1 cellular context compared by ENCODE assay signal in the genomic region with DNA sequence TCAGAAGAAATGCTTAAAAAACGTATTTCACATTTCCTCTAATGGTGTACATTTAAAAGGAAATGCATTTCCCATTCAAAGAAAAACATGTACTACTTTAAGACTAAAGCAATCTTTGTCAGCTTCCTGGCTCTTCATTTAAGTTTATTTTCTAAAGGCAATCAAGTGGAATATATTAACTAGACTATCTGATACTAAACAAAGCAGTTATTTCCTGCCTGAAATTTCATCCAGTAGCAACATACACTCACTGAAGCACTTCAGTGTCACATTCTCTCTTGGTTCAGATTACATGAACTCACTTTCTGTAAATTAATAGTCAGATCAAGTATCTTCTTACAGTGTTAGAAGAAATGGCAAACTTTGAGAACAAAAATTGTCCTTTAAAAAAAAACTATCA.
TF ChIP-seq lines count a peak whose summit lies in the region.

No MANE protein-coding gene starts in this region.

TF ChIP-seq in HEK293, 187 proteins besides CTCF, POLR2A, EP300 and RAD21 (continued from another document and continues in another):
- TF ChIP-seq, protein P1, sequence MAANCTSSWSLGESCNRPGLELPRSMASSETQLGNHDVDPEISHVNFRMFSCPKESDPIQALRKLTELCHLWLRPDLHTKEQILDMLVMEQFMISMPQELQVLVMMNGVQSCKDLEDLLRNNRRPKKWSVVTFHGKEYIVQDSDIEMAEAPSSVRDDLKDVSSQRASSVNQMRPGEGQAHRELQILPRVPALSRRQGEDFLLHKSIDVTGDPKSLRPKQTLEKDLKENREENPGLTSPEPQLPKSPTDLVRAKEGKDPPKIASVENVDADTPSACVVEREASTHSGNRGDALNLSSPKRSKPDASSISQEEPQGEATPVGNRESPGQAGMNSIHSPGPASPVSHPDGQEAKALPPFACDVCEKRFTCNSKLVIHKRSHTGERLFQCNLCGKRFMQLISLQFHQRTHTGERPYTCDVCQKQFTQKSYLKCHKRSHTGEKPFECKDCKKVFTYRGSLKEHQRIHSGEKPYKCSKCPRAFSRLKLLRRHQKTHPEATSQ (tag by site-specific recombination; IDR thresholded peaks at IDR 0.05), result no peak
- TF ChIP-seq ZNF214 (tag by site-specific recombination; IDR thresholded peaks at IDR 0.05; ENCODE audit: borderline replicate concordance), result no peak
- TF ChIP-seq, protein P2, sequence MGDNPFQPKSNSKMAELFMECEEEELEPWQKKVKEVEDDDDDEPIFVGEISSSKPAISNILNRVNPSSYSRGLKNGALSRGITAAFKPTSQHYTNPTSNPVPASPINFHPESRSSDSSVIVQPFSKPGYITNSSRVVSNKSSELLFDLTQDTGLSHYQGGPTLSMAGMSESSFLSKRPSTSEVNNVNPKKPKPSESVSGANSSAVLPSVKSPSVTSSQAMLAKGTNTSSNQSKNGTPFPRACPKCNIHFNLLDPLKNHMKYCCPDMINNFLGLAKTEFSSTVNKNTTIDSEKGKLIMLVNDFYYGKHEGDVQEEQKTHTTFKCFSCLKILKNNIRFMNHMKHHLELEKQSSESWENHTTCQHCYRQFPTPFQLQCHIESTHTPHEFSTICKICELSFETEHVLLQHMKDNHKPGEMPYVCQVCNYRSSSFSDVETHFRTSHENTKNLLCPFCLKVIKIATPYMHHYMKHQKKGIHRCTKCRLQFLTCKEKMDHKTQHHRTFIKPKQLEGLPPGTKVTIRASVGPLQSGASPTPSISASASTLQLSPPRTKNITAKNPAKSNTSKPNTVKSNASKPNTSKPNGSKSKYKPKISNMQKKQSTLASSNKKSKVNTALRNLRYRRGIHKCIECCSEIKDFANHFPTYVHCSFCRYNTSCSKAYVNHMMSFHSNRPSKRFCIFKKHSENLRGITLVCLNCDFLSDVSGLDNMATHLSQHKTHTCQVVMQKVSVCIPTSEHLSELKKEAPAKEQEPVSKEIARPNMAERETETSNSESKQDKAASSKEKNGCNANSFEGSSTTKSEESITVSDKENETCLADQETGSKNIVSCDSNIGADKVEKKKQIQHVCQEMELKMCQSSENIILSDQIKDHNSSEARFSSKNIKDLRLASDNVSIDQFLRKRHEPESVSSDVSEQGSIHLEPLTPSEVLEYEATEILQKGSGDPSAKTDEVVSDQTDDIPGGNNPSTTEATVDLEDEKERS (tag by site-specific recombination; IDR thresholded peaks at IDR 0.05), result no peak
- no peak for TF ChIP-seq ZNF621 (tag by site-specific recombination; IDR thresholded peaks at IDR 0.05)
- TF ChIP-seq ZXDB (tag by site-specific recombination; IDR thresholded peaks at IDR 0.05), result peak; percentile 64; the same call in 1 of the 2 replicates
- TF ChIP-seq ZNF670 (tag by site-specific recombination; IDR thresholded peaks at IDR 0.05; ENCODE audit: low read depth), result no peak
- no peak for TF ChIP-seq ZNF777 (tag by site-specific recombination; IDR thresholded peaks at IDR 0.05; ENCODE audit: borderline replicate concordance)
- TF ChIP-seq KLF1 (tag by site-specific recombination; IDR thresholded peaks at IDR 0.05), result no peak
- TF ChIP-seq, protein P3, sequence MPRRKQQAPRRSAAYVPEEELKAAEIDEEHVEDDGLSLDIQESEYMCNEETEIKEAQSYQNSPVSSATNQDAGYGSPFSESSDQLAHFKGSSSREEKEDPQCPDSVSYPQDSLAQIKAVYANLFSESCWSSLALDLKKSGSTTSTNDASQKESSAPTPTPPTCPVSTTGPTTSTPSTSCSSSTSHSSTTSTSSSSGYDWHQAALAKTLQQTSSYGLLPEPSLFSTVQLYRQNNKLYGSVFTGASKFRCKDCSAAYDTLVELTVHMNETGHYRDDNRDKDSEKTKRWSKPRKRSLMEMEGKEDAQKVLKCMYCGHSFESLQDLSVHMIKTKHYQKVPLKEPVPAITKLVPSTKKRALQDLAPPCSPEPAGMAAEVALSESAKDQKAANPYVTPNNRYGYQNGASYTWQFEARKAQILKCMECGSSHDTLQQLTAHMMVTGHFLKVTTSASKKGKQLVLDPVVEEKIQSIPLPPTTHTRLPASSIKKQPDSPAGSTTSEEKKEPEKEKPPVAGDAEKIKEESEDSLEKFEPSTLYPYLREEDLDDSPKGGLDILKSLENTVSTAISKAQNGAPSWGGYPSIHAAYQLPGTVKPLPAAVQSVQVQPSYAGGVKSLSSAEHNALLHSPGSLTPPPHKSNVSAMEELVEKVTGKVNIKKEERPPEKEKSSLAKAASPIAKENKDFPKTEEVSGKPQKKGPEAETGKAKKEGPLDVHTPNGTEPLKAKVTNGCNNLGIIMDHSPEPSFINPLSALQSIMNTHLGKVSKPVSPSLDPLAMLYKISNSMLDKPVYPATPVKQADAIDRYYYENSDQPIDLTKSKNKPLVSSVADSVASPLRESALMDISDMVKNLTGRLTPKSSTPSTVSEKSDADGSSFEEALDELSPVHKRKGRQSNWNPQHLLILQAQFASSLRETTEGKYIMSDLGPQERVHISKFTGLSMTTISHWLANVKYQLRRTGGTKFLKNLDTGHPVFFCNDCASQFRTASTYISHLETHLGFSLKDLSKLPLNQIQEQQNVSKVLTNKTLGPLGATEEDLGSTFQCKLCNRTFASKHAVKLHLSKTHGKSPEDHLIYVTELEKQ (tag by site-specific recombination; IDR thresholded peaks at IDR 0.05; ENCODE audit: borderline replicate concordance), result peak; percentile 42; the same call in 1 of the 2 replicates
- TF ChIP-seq ZNF121 (tag by site-specific recombination; IDR thresholded peaks at IDR 0.05), result no peak
- no peak for TF ChIP-seq SP3 (tag by site-specific recombination; IDR thresholded peaks at IDR 0.05)
- TF ChIP-seq TRIM28 (IDR thresholded peaks at IDR 0.05; ENCODE audit: borderline replicate concordance, low read length), result no peak
- TF ChIP-seq, protein P4, sequence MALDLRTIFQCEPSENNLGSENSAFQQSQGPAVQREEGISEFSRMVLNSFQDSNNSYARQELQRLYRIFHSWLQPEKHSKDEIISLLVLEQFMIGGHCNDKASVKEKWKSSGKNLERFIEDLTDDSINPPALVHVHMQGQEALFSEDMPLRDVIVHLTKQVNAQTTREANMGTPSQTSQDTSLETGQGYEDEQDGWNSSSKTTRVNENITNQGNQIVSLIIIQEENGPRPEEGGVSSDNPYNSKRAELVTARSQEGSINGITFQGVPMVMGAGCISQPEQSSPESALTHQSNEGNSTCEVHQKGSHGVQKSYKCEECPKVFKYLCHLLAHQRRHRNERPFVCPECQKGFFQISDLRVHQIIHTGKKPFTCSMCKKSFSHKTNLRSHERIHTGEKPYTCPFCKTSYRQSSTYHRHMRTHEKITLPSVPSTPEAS (tag by site-specific recombination; IDR thresholded peaks at IDR 0.05), result no peak
- no peak for TF ChIP-seq EGR2 (tag by site-specific recombination; IDR thresholded peaks at IDR 0.05; ENCODE audit: low read depth)
- TF ChIP-seq, protein P5, sequence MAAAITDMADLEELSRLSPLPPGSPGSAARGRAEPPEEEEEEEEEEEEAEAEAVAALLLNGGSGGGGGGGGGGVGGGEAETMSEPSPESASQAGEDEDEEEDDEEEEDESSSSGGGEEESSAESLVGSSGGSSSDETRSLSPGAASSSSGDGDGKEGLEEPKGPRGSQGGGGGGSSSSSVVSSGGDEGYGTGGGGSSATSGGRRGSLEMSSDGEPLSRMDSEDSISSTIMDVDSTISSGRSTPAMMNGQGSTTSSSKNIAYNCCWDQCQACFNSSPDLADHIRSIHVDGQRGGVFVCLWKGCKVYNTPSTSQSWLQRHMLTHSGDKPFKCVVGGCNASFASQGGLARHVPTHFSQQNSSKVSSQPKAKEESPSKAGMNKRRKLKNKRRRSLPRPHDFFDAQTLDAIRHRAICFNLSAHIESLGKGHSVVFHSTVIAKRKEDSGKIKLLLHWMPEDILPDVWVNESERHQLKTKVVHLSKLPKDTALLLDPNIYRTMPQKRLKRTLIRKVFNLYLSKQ (tag by site-specific recombination; IDR thresholded peaks at IDR 0.05; ENCODE audit: borderline replicate concordance), result no peak
- TF ChIP-seq IKZF3 (tag by site-specific recombination; IDR thresholded peaks at IDR 0.05), result 0 out of 2 replicates have a peak, but pooled peaks have one; percentile 19
- no peak for TF ChIP-seq ZNF830 (tag by site-specific recombination; IDR thresholded peaks at IDR 0.05; ENCODE audit: low read depth)
- TF ChIP-seq ZNF211 (tag by site-specific recombination; IDR thresholded peaks at IDR 0.05; ENCODE audit: low read depth), result no peak
- peak; percentile 51; the same call in 1 of the 2 replicates for TF ChIP-seq PRDM1 (tag by site-specific recombination; IDR thresholded peaks at IDR 0.05)
- no peak for TF ChIP-seq ZNF146 (tag by site-specific recombination; IDR thresholded peaks at IDR 0.05)
- no peak for TF ChIP-seq REPIN1 (tag by site-specific recombination; IDR thresholded peaks at IDR 0.05; ENCODE audit: low read depth)
- TF ChIP-seq, protein P6, sequence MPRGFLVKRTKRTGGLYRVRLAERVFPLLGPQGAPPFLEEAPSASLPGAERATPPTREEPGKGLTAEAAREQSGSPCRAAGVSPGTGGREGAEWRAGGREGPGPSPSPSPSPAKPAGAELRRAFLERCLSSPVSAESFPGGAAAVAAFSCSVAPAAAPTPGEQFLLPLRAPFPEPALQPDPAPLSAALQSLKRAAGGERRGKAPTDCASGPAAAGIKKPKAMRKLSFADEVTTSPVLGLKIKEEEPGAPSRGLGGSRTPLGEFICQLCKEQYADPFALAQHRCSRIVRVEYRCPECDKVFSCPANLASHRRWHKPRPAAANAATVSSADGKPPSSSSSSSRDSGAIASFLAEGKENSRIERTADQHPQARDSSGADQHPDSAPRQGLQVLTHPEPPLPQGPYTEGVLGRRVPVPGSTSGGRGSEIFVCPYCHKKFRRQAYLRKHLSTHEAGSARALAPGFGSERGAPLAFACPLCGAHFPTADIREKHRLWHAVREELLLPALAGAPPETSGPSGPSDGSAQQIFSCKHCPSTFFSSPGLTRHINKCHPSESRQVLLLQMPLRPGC (tag by site-specific recombination; IDR thresholded peaks at IDR 0.05), result 0 out of 2 replicates have a peak, but pooled peaks have one; percentile 37
- TF ChIP-seq ZBTB17 (tag by site-specific recombination; IDR thresholded peaks at IDR 0.05), result peak; percentile 21; the same call in 1 of the 2 replicates
- TF ChIP-seq YY1 (tag by site-specific recombination; IDR thresholded peaks at IDR 0.05), result no peak
- TF ChIP-seq ZNF610 (tag by site-specific recombination; IDR thresholded peaks at IDR 0.05; ENCODE audit: borderline replicate concordance), result no peak
- TF ChIP-seq ZNF561 (tag by site-specific recombination; IDR thresholded peaks at IDR 0.05; ENCODE audit: borderline replicate concordance), result no peak
- TF ChIP-seq ZNF560 (tag by site-specific recombination; IDR thresholded peaks at IDR 0.05; ENCODE audit: borderline replicate concordance), result no peak
- TF ChIP-seq ZNF19 (tag by site-specific recombination; IDR thresholded peaks at IDR 0.05; ENCODE audit: low read depth), result no peak
- TF ChIP-seq, protein P7, sequence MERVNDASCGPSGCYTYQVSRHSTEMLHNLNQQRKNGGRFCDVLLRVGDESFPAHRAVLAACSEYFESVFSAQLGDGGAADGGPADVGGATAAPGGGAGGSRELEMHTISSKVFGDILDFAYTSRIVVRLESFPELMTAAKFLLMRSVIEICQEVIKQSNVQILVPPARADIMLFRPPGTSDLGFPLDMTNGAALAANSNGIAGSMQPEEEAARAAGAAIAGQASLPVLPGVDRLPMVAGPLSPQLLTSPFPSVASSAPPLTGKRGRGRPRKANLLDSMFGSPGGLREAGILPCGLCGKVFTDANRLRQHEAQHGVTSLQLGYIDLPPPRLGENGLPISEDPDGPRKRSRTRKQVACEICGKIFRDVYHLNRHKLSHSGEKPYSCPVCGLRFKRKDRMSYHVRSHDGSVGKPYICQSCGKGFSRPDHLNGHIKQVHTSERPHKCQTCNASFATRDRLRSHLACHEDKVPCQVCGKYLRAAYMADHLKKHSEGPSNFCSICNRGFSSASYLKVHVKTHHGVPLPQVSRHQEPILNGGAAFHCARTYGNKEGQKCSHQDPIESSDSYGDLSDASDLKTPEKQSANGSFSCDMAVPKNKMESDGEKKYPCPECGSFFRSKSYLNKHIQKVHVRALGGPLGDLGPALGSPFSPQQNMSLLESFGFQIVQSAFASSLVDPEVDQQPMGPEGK (tag by site-specific recombination; IDR thresholded peaks at IDR 0.05), result no peak
- TF ChIP-seq ZNF701 (tag by site-specific recombination; IDR thresholded peaks at IDR 0.05), result no peak
- no peak for TF ChIP-seq ZNF626 (tag by site-specific recombination; IDR thresholded peaks at IDR 0.05)
- TF ChIP-seq, protein P8, sequence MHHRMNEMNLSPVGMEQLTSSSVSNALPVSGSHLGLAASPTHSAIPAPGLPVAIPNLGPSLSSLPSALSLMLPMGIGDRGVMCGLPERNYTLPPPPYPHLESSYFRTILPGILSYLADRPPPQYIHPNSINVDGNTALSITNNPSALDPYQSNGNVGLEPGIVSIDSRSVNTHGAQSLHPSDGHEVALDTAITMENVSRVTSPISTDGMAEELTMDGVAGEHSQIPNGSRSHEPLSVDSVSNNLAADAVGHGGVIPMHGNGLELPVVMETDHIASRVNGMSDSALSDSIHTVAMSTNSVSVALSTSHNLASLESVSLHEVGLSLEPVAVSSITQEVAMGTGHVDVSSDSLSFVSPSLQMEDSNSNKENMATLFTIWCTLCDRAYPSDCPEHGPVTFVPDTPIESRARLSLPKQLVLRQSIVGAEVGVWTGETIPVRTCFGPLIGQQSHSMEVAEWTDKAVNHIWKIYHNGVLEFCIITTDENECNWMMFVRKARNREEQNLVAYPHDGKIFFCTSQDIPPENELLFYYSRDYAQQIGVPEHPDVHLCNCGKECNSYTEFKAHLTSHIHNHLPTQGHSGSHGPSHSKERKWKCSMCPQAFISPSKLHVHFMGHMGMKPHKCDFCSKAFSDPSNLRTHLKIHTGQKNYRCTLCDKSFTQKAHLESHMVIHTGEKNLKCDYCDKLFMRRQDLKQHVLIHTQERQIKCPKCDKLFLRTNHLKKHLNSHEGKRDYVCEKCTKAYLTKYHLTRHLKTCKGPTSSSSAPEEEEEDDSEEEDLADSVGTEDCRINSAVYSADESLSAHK (tag by site-specific recombination; IDR thresholded peaks at IDR 0.05), result peak; percentile 52; the same call in 1 of the 2 replicates
- no peak for TF ChIP-seq GLIS2 (tag by site-specific recombination; IDR thresholded peaks at IDR 0.05)
- TF ChIP-seq TCF7L2 (IDR thresholded peaks at IDR 0.05; ENCODE audit: borderline replicate concordance, low read depth, low read length), result no peak
- no peak for TF ChIP-seq ZNF791 (tag by site-specific recombination; IDR thresholded peaks at IDR 0.05)
- TF ChIP-seq, protein P9, sequence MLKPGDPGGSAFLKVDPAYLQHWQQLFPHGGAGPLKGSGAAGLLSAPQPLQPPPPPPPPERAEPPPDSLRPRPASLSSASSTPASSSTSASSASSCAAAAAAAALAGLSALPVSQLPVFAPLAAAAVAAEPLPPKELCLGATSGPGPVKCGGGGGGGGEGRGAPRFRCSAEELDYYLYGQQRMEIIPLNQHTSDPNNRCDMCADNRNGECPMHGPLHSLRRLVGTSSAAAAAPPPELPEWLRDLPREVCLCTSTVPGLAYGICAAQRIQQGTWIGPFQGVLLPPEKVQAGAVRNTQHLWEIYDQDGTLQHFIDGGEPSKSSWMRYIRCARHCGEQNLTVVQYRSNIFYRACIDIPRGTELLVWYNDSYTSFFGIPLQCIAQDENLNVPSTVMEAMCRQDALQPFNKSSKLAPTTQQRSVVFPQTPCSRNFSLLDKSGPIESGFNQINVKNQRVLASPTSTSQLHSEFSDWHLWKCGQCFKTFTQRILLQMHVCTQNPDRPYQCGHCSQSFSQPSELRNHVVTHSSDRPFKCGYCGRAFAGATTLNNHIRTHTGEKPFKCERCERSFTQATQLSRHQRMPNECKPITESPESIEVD (tag by site-specific recombination; IDR thresholded peaks at IDR 0.05), result peak; percentile 95
- TF ChIP-seq SETDB1 (IDR thresholded peaks at IDR 0.05; ENCODE audit: insufficient read length, low read length), result no peak
